Comparison of ENCODE assay signal across 22 cellular contexts in the genomic region with DNA sequence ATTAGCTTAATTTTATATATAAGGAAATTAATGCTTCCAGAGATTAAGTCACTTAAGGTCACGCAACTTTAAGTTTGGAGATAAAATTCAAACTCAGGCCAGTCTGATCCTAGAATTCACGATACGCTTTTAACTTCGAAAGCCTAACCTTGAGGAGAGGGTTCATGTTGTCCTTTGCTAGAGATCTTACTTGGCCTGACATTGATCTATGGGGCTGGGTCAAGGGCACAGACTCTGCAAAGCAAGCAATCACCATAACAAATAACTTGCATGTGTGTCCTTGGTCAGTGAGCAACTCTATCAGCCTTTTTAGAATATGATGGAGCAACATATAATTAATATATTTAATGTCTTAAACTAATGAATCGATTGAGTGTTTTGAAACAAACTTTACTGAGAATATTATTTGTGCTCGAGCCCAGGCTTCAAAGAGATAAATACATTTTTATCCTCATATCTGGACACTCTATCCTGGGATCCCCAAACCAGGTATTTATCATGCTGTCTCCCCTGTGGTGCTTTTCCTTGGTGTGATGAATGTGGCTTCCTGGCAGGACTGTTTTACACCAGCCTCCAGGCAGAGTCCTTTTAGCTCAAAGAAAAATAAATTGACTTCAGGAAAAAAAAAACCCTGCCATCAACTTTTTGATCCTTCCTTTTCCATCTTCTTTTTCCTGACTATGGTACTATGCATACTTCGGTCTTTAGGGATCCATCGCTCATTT.
"Had no signal": no experiment of that assay in that cellular context is flagged by ENCODE, and none has a peak within 500 bp of the region (broad histone marks: within the 10 kb centered on the region; RNA-seq: fewer than 3 reads in every experiment).

No MANE protein-coding gene starts in this region.

- H3K27ac Mint-ChIP-seq: memory B cell; naive thymus-derived CD4-positive, alpha-beta T cell; stimulated activated memory B cell treated with anti-CD40 and anti-IgM and Interleukin-4, amounts not matched to agents 10 μg/mL and 1 μg/mL and 100 μg/mL, for 72 hours had no signal

- H3K36me3 Mint-ChIP-seq: memory B cell; naive thymus-derived CD4-positive, alpha-beta T cell; stimulated activated memory B cell treated with anti-CD40 and anti-IgM and Interleukin-4, amounts not matched to agents 10 μg/mL and 1 μg/mL and 100 μg/mL, for 72 hours had no signal

- H3K36me3 ChIP-seq: prostate gland, right atrium auricular region, sigmoid colon, thoracic aorta, tibial nerve, upper lobe of left lung had no signal

- H3K4me3 Mint-ChIP-seq: memory B cell; naive thymus-derived CD4-positive, alpha-beta T cell; nephron; stimulated activated memory B cell treated with anti-CD40 and anti-IgM and Interleukin-4, amounts not matched to agents 10 μg/mL and 1 μg/mL and 100 μg/mL, for 72 hours had no signal

- H3K9me3 Mint-ChIP-seq: naive thymus-derived CD4-positive, alpha-beta T cell; stimulated activated memory B cell treated with anti-CD40 and anti-IgM and Interleukin-4, amounts not matched to agents 10 μg/mL and 1 μg/mL and 100 μg/mL, for 72 hours had no signal

- H3K9me3 ChIP-seq: prostate gland, right atrium auricular region, sigmoid colon, thoracic aorta, tibial nerve, upper lobe of left lung had no signal

- DNase-seq: dermis blood vessel endothelial cell; effector memory CD4-positive, alpha-beta T cell; erythroblast; hypothalamus; midbrain; naive thymus-derived CD4-positive, alpha-beta T cell; nucleus accumbens; sigmoid colon; stimulated activated CD4-positive, alpha-beta T cell treated with anti-CD3 and anti-CD28 coated beads, Interleukin-2, amount 100 ng/mL, for 24 hours; stimulated activated CD4-positive, alpha-beta T cell treated with anti-CD3 and anti-CD28 coated beads, Interleukin-4, amount 100 ng/mL, for 4 hours; stimulated activated naive CD8-positive, alpha-beta T cell treated with anti-CD3 and anti-CD28 coated beads, Interleukin-15, Interleukin-2, amounts not matched to agents 100 U/mL and 50 U/mL, for 24 hours; substantia nigra; upper lobe of left lung had no signal

- H3K4me1 Mint-ChIP-seq: memory B cell; stimulated activated memory B cell treated with anti-CD40 and anti-IgM and Interleukin-4, amounts not matched to agents 10 μg/mL and 1 μg/mL and 100 μg/mL, for 72 hours had no signal

- H3K4me3 ChIP-seq: coronary artery, lung, prostate gland, right atrium auricular region, sigmoid colon, thoracic aorta, tibial nerve, upper lobe of left lung had no signal

- H3K27ac ChIP-seq: coronary artery, prostate gland, right atrium auricular region, sigmoid colon, thoracic aorta, tibial nerve, upper lobe of left lung had no signal

- H3K27me3 ChIP-seq: right atrium auricular region, sigmoid colon, tibial nerve, upper lobe of left lung had no signal

- H3K27me3 Mint-ChIP-seq: stimulated activated memory B cell treated with anti-CD40 and anti-IgM and Interleukin-4, amounts not matched to agents 10 μg/mL and 1 μg/mL and 100 μg/mL, for 72 hours had no signal

- H3K4me1 ChIP-seq: prostate gland, right atrium auricular region, sigmoid colon, tibial nerve, upper lobe of left lung had no signal
